12 cellular contexts compared by ENCODE assay signal in the genomic region with DNA sequence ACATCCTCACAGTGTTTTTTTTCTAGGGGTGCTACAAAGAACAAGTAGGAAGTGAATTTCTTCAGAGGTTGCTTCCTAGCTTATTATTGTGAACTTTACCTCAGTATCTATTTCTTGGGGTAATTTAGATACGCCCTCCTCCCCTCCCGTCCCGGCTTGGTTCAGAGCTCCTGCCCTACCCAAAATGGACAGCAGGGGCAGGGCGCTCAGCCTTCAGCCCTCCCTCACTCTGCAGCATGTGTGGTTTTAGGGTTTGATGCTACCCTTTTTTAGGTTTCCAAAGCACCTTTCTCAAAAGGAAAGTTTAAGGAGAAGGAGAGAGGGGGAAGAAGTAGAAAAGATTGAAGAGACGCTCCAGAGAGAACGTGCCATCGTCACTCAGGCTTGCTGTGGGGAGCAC. TPM values are rescaled to one million over a fixed set of nuclear protein-coding genes. Genes with fewer than 3 reads are reported as not detected.
A peak's percentile ranks its signal among the peaks of the same experiment; 100 is the strongest.
DNase-seq lines count a peak whose midpoint lies in the region; ATAC-seq, FAIRE-seq and TF ChIP-seq lines count a peak whose summit lies in the region.
"Had no signal": no experiment of that assay in that cellular context is flagged by ENCODE, and none has a peak within 500 bp of the region (broad histone marks: within the 10 kb centered on the region; RNA-seq: fewer than 3 reads in every experiment).

No MANE protein-coding gene starts in this region.

- no peaks in the 10 kb centered on the region for H3K4me1 ChIP-seq in Caco-2
- no peaks in the 10 kb centered on the region for H3K4me1 ChIP-seq in mesendoderm (ENCODE audit: control insufficient read depth, low read depth, low read length)
- H3K4me1 ChIP-seq in vagina = no peaks in the 10 kb centered on the region
- no peaks in the 10 kb centered on the region for H3K4me1 ChIP-seq in small intestine (ENCODE audit: control insufficient read depth in 2 of 2, insufficient read depth in 1 of 2, low read depth in 1 of 2, low read length in 1 of 2)
- H3K4me1 ChIP-seq: prostate gland had no signal

- POLR2A ChIA-PET in Caco-2 (lab: Charles Lee) = no interaction called here

- H3K36me3 ChIP-seq in Caco-2 (ENCODE audit: control insufficient read depth, insufficient read depth, low read length) = no peaks in the 10 kb centered on the region
- no peaks in the 10 kb centered on the region for H3K36me3 ChIP-seq in mesendoderm (ENCODE audit: control insufficient read depth, insufficient read depth, low read length)
- H3K36me3 ChIP-seq in vagina = no peaks in the 10 kb centered on the region
- no peaks in the 10 kb centered on the region for H3K36me3 ChIP-seq in small intestine (ENCODE audit: control insufficient read depth in 2 of 2, insufficient read depth in 2 of 2, low read length in 2 of 2)
- H3K36me3 ChIP-seq: prostate gland had no signal

- no peak overlapping the region for H4K8ac ChIP-seq in mesendoderm (ENCODE audit: low read depth, low read length)

- H3K27ac ChIP-seq in mesendoderm (ENCODE audit: low read depth, low read length) = no peak overlapping the region
- H3K27ac ChIP-seq in vagina = no peak overlapping the region
- H3K27ac ChIP-seq in small intestine (ENCODE audit: low read depth in 1 of 2, low read length in 1 of 2) = no peak overlapping the region
- H3K27ac ChIP-seq: prostate gland had no signal

- peaks cover 2% of the 10 kb centered on the region for H3K27me3 Mint-ChIP-seq in Caco-2 (ENCODE audit: insufficient read depth, unreplicated experiment)
- H3K27me3 Mint-ChIP-seq in T-helper 17 cell = no peaks in the 10 kb centered on the region

- no peak overlapping the region for H4K5ac ChIP-seq in mesendoderm (ENCODE audit: low read length)

- H3K18ac ChIP-seq in mesendoderm (ENCODE audit: low read length) = no peak overlapping the region

- no peak overlapping the region for H2BK15ac ChIP-seq in mesendoderm (replicated peaks; ENCODE audit: low read depth)

- no peak overlapping the region for H3K4ac ChIP-seq in mesendoderm (ENCODE audit: low read depth, low read length)

- H3K9ac ChIP-seq in mesendoderm (ENCODE audit: low read length) = no peak overlapping the region

- H3K79me2 ChIP-seq in mesendoderm (ENCODE audit: control insufficient read depth, insufficient read depth, low read length) = no peaks in the 10 kb centered on the region

- no peak for DNase-seq in Caco-2
- DNase-seq in HFF-Myc (ENCODE audit: extremely low read depth, low read depth) = no peak
- peak; percentile 32 for DNase-seq in mesendoderm
- DNase-seq in vagina (ENCODE audit: extremely low spot score in 2 of 2) = no peak
- no peak for DNase-seq in T-helper 17 cell
- DNase-seq in small intestine = no peak
- DNase-seq in NCI-H526 treated with DMSO at 0.1 percent for 48 hours (lab: John Stamatoyannopoulos, UW) = no peak
- DNase-seq: T-helper 1 cell, trophoblast cell had no signal

- no peak overlapping the region for H3K4me2 ChIP-seq in mesendoderm (ENCODE audit: low read length)

- intact Hi-C loops in Caco-2 (cut with micrococcal nuclease; ENCODE audit: unreplicated experiment) = no loop called here
- intact Hi-C loops in vagina (cut with DNase I) = no loop called here

- H3K36me3 Mint-ChIP-seq in Caco-2 (ENCODE audit: insufficient read depth, unreplicated experiment) (no peaks in the 10 kb centered on the region), T-helper 17 cell (ENCODE audit: low read depth) (no peaks in the 10 kb centered on the region)

- CTCF ChIA-PET in Caco-2 (lab: Charles Lee) = no interaction called here

- no peak overlapping the region for H3K23ac ChIP-seq in mesendoderm (ENCODE audit: low read length)

- peaks cover 22% of the 10 kb centered on the region for H3K9me3 Mint-ChIP-seq in Caco-2 (ENCODE audit: unreplicated experiment)

- H3K4me3 Mint-ChIP-seq in Caco-2 (ENCODE audit: unreplicated experiment) (no peak overlapping the region), T-helper 17 cell (no peak overlapping the region)

- H3K27me3 ChIP-seq in Caco-2 (replicated peaks; ENCODE audit: control insufficient read depth, insufficient read depth, low read length) (no peaks in the 10 kb centered on the region), mesendoderm (ENCODE audit: insufficient read depth, low read length, poor library complexity) (no peaks in the 10 kb centered on the region), vagina (no peaks in the 10 kb centered on the region), small intestine (ENCODE audit: control insufficient read depth in 2 of 2, insufficient read depth in 2 of 2, low read length in 2 of 2) (no peaks in the 10 kb centered on the region)

- H3K4me3 ChIP-seq in Caco-2 (ENCODE audit: low read depth, low read length) (no peak overlapping the region), HFF-Myc (replicated peaks; ENCODE audit: low read depth, low read length) (no peak overlapping the region), mesendoderm (ENCODE audit: low read length) (no peak overlapping the region), vagina (no peak overlapping the region), small intestine (ENCODE audit: low read depth in 1 of 2, low read length in 2 of 2) (no peak overlapping the region)
- H3K4me3 ChIP-seq: prostate gland had no signal

- no peak overlapping the region for H2BK5ac ChIP-seq in mesendoderm (ENCODE audit: low read length)

- no CpG with 5 or more reads among the region's 7 CpGs for WGBS in mesendoderm (ENCODE audit: extremely low coverage, insufficient coverage, low lambda C conversion rate)
- WGBS in small intestine, 3 donors = 68 to 80% (median 72%) methylated on average over 7 of the region's 7 CpGs

- H3K27ac Mint-ChIP-seq in Caco-2 (ENCODE audit: unreplicated experiment) (no peak overlapping the region), T-helper 17 cell (no peak overlapping the region)

- H2AK5ac ChIP-seq in mesendoderm (ENCODE audit: low read length) = no peak overlapping the region

- H2BK120ac ChIP-seq in mesendoderm (ENCODE audit: low read depth, low read length) = no peak overlapping the region

- H3K79me1 ChIP-seq in mesendoderm (ENCODE audit: low read length) = no peaks in the 10 kb centered on the region

- ATAC-seq in SK-N-SH treated with all-trans-retinoic acid at 6 μM for 48 hours (peak; percentile 95), T-helper 17 cell (no peak)
- ATAC-seq: esophagus mucosa had no signal

- H3K4me1 Mint-ChIP-seq in Caco-2 (ENCODE audit: low read depth, unreplicated experiment) (no peaks in the 10 kb centered on the region), T-helper 17 cell (no peaks in the 10 kb centered on the region)

- no peak for TF ChIP-seq POLR2A in vagina (IDR thresholded peaks at IDR 0.05)

- no peak for FAIRE-seq in small intestine (lab: Jason Lieb, UNC)

- TF ChIP-seq CTCF in Caco-2 (IDR thresholded peaks at IDR 0.05; ENCODE audit: insufficient read depth in 1 of 2, low read depth in 1 of 2, low read length in 1 of 2, severe bottlenecking in 1 of 2, unreplicated experiment in 1 of 2) (peak; percentile 32 to 40), HFF-Myc (IDR thresholded peaks at IDR 0.05; ENCODE audit: low read depth, low read length, missing control alignments) (peak; percentile 47), vagina (IDR thresholded peaks at IDR 0.05) (no peak)

- no peak overlapping the region for H3K56ac ChIP-seq in mesendoderm (ENCODE audit: low read length)

- H3K9me3 ChIP-seq in Caco-2 (no peaks in the 10 kb centered on the region; the same call in 1 of the 2 replicates), vagina (no peaks in the 10 kb centered on the region), T-helper 17 cell (ENCODE audit: control insufficient read depth, low read length, poor library complexity, severe bottlenecking) (no peaks in the 10 kb centered on the region), small intestine (ENCODE audit: control insufficient read depth, low read depth) (no peaks in the 10 kb centered on the region)
- H3K9me3 ChIP-seq: prostate gland had no signal

- no TSS peak for BruUV-seq in Caco-2 (replicated peaks; lab: Mats Ljungman, UMichigan)

TF ChIP-seq in SK-N-SH treated with all-trans-retinoic acid at 6 μM for 48 hours, 23 proteins besides CTCF, POLR2A, EP300 and RAD21:
- no peak for TF ChIP-seq OSR1 (CRISPR knock-in tag; IDR thresholded peaks at IDR 0.05)

RNA-seq across cellular contexts. Expression of a gene that starts 16.9 kb away (rescaled TPM):
- total RNA-seq in Caco-2 (2022) (27.2 and 29.8 TPM in 2 replicates), vagina (26.3 TPM), T-helper 17 cell (10 to 100 TPM; 24.7 to 27.7 TPM)
- polyA plus RNA-seq in mesendoderm (2013, experiment 1 of 2) = 28.0 TPM
- polyA plus RNA-seq in mesendoderm (2013, experiment 2 of 2) = 27.8 TPM
- 10 to 100 TPM in 1 of 3 donors, 1 to 10 TPM in 2; 4.5 to 11.0 (median 4.6) TPM for polyA plus RNA-seq in small intestine

RNA-seq across cellular contexts. Expression of a gene that starts 53.7 kb away (rescaled TPM):
- total RNA-seq in Caco-2 (2022) = 13.7 and 13.9 TPM in 2 replicates
- polyA plus RNA-seq in mesendoderm (2013, experiment 1 of 2) = 16.4 TPM
- polyA plus RNA-seq in mesendoderm (2013, experiment 2 of 2) = 16.3 TPM
- 14.0 TPM for total RNA-seq in vagina
- 10 to 100 TPM; 12.0 to 13.1 TPM for total RNA-seq in T-helper 17 cell
- 10 to 100 TPM in 1 of 3 donors, 1 to 10 TPM in 2; 9.0 to 12.5 (median 10.0) TPM for polyA plus RNA-seq in small intestine

Comparison
In these comparisons a context has a peak if more than half of its experiments do, and no peak if none do; other contexts are left out.
1. CTCF ChIP-seq: peak in Caco-2 (2 of 2) and HFF-Myc (single experiment); none in vagina (0 of 3).